Comparison of ENCODE assay signal across 21 cellular contexts in the genomic region with DNA sequence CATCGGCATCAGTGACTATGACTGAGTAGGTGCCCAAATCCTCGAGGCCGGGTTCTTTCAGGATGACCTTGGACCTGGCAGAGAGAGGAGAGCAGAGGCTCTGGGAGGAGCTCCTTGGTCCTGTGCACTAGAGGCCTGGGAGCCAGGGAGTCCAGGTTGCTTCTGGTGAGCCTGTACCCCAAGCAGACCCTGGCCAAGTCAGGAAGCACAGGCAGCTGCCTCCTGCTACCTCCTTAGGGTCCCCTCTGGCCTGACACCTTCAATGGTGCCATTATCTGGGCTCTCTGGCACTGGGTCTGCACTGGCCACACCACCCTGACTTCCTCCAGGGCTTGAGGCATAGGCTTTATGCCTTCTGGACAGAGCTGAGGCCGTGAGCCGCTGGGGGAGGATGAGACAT. TPM values are rescaled to one million over a fixed set of nuclear protein-coding genes. Genes with fewer than 3 reads are reported as not detected.
DNase-seq lines count a peak whose midpoint lies in the region; ATAC-seq and TF ChIP-seq lines count a peak whose summit lies in the region.
"Had no signal": no experiment of that assay in that cellular context is flagged by ENCODE, and none has a peak within 500 bp of the region (broad histone marks: within the 10 kb centered on the region; RNA-seq: fewer than 3 reads in every experiment).

No MANE protein-coding gene starts in this region.

- in situ Hi-C loops in gastrocnemius medialis (cut with MboI; ENCODE audit: low sequenced_read_pairs in 4 of 4): loop anchor here in 2 of 4 donors (5.0 to 25.0 kb wide), 3 partner anchors 38 to 313 kb away; partner anchors contain the start of gene MYOM3 (in 1 of the 2)

- H3K36me3 ChIP-seq in left ventricle myocardium inferior (peaks cover 49% of the 10 kb centered on the region), heart right ventricle (peaks cover 0 to 59% (median 0%) of the 10 kb centered on the region in 9 donors), neural progenitor cell (no peaks in the 10 kb centered on the region), gastrocnemius medialis (peaks cover 0 to 14% of the 10 kb centered on the region in 2 donors), stomach (no peaks in the 10 kb centered on the region)
- H3K36me3 ChIP-seq: BE2C had no signal

- H3K9me3 ChIP-seq in left ventricle myocardium inferior (replicated peaks) (no peaks in the 10 kb centered on the region), heart right ventricle (no peaks in the 10 kb centered on the region), neural progenitor cell (ENCODE audit: low read depth) (no peaks in the 10 kb centered on the region), gastrocnemius medialis (no peaks in the 10 kb centered on the region), stomach (no peaks in the 10 kb centered on the region)
- H3K9me3 ChIP-seq: BE2C had no signal

- H2AFZ ChIP-seq in neural progenitor cell (replicated peaks): no peak overlapping the region

- H3K36me3 Mint-ChIP-seq in chondrocyte (ENCODE audit: low read depth) (no peaks in the 10 kb centered on the region), neural progenitor cell (no peaks in the 10 kb centered on the region)
- H3K36me3 Mint-ChIP-seq: CD4-positive, CD25-positive, alpha-beta regulatory T cell; CD8-positive, alpha-beta memory T cell had no signal

- H3K79me2 ChIP-seq in neural progenitor cell (ENCODE audit: low read depth): no peaks in the 10 kb centered on the region

- H3K4me1 ChIP-seq in left ventricle myocardium inferior (peaks cover 77% of the 10 kb centered on the region), heart right ventricle (peaks cover 0 to 36% (median 10%) of the 10 kb centered on the region in 9 donors), neural progenitor cell (peaks cover 3% of the 10 kb centered on the region), gastrocnemius medialis (peaks cover 25 to 43% of the 10 kb centered on the region in 2 donors), stomach (peaks cover 0 to 8% (median 4%) of the 10 kb centered on the region in 4 donors)
- H3K4me1 ChIP-seq: BE2C had no signal

- TF ChIP-seq POLR2A in gastrocnemius medialis (IDR thresholded peaks at IDR 0.05) (no peak), stomach (IDR thresholded peaks at IDR 0.05) (no peak)

- no peaks in the 10 kb centered on the region for H3K27me3 Mint-ChIP-seq in chondrocyte (ENCODE audit: low read depth)
- H3K27me3 Mint-ChIP-seq in neural progenitor cell (ENCODE audit: insufficient read depth, low read depth): peaks cover 8% of the 10 kb centered on the region

- intact Hi-C loops in left ventricle myocardium inferior (cut with micrococcal nuclease): no loop called here
- intact Hi-C loops in heart right ventricle (cut with DNase I): loop anchor here in 3 of 10 donors (5.0 kb wide), 2 partner anchors 33 to 38 kb away; partner anchors contain the start of gene MYOM3 (in 2 of the 3)
- intact Hi-C loops in gastrocnemius medialis (cut with DNase I; ENCODE audit: low total_unique reads): no loop called here
- intact Hi-C loops in stomach (cut with DNase I; ENCODE audit: low total_unique reads): no loop called here

- no peak for TF ChIP-seq EP300 in stomach (IDR thresholded peaks at IDR 0.05)

- WGBS in heart right ventricle, 2 donors: 76 to 82% methylated on average over 5 of the region's 5 CpGs
- 71 to 88% (median 82%) methylated on average over 5 of the region's 5 CpGs for WGBS in stomach, 5 donors

- no peak overlapping the region for H3K9ac ChIP-seq in neural progenitor cell

- H3K4me3 Mint-ChIP-seq in chondrocyte (ENCODE audit: unreplicated experiment) (no peak overlapping the region), neural progenitor cell (no peak overlapping the region)
- H3K4me3 Mint-ChIP-seq: CD4-positive, CD25-positive, alpha-beta regulatory T cell; CD8-positive, alpha-beta memory T cell; H9 had no signal

- TF ChIP-seq CTCF in left ventricle myocardium inferior (IDR thresholded peaks at IDR 0.05; ENCODE audit: borderline replicate concordance) (no peak), heart right ventricle (IDR thresholded peaks at IDR 0.05) (no peak), chondrocyte (IDR thresholded peaks at IDR 0.05) (no peak), neural progenitor cell (IDR thresholded peaks at IDR 0.05) (no peak), gastrocnemius medialis (IDR thresholded peaks at IDR 0.05 in 4 of 5, conservative IDR thresholded peaks at IDR 0.05 in 1 of 5) (no peak), stomach (IDR thresholded peaks at IDR 0.05) (no peak)

- H3K27me3 ChIP-seq in left ventricle myocardium inferior (ENCODE audit: low read depth) (no peaks in the 10 kb centered on the region), heart right ventricle (no peaks in the 10 kb centered on the region), neural progenitor cell (no peaks in the 10 kb centered on the region), gastrocnemius medialis (no peaks in the 10 kb centered on the region), stomach (no peaks in the 10 kb centered on the region)
- H3K27me3 ChIP-seq: BE2C had no signal

- no peaks in the 10 kb centered on the region for H3K9me3 Mint-ChIP-seq in chondrocyte (ENCODE audit: low read depth)
- H3K9me3 Mint-ChIP-seq in neural progenitor cell: no peaks in the 10 kb centered on the region
- H3K9me3 Mint-ChIP-seq: CD8-positive, alpha-beta memory T cell; H9 had no signal

- H3K27ac ChIP-seq in left ventricle myocardium inferior (replicated peaks) (peak overlapping the region; percentile 55), heart right ventricle (peak overlapping the region in 2 of 10 donors; percentile 8 to 30), neural progenitor cell (no peak overlapping the region), gastrocnemius medialis (peak overlapping the region; percentile 39 to 83 (median 56)), stomach (no peak overlapping the region)

- DNase-seq in left ventricle myocardium inferior (no peak), heart right ventricle (no peak), chondrocyte (ENCODE audit: low spot score) (peak; percentile 50), neural progenitor cell (ENCODE audit: low spot score) (no peak), gastrocnemius medialis (no peak), stomach (no peak)
- DNase-seq: ACHN; BE2C; C1 segment of cervical spinal cord; CD4-positive, CD25-positive, alpha-beta regulatory T cell; CD8-positive, alpha-beta memory T cell; COR-L47; DMS 273 treated with DMSO at 0.1 percent for 48 hours; DMS53; DND-41; EL; GOT3; H9 had no signal

- no peaks in the 10 kb centered on the region for H3F3A ChIP-seq in neural progenitor cell (ENCODE audit: low read depth)

- ATAC-seq in heart right ventricle: no peak
- no peak for ATAC-seq in gastrocnemius medialis
- no peak for ATAC-seq in HG03521 (IDR thresholded peaks at IDR 0.05; ENCODE audit: unreplicated experiment)
- ATAC-seq: GM12878, HepG2 had no signal

- H3K27ac Mint-ChIP-seq in chondrocyte (ENCODE audit: unreplicated experiment) (no peak overlapping the region), neural progenitor cell (peak overlapping the region; percentile 76)
- H3K27ac Mint-ChIP-seq: CD4-positive, CD25-positive, alpha-beta regulatory T cell; CD8-positive, alpha-beta memory T cell; H9 had no signal

- H3K4me3 ChIP-seq in left ventricle myocardium inferior (no peak overlapping the region), heart right ventricle (no peak overlapping the region), neural progenitor cell (no peak overlapping the region), gastrocnemius medialis (no peak overlapping the region), stomach (no peak overlapping the region)
- H3K4me3 ChIP-seq: GM12878 had no signal

- H4K20me1 ChIP-seq in neural progenitor cell (ENCODE audit: low read depth): no peaks in the 10 kb centered on the region

- H3K4me1 Mint-ChIP-seq in chondrocyte (ENCODE audit: low read depth) (peaks cover 5% of the 10 kb centered on the region), neural progenitor cell (peaks cover 5% of the 10 kb centered on the region)

- H3K4me2 ChIP-seq in neural progenitor cell: no peak overlapping the region

RNA-seq across cellular contexts. Expression of gene MYOM3, which starts 37.7 kb away (rescaled TPM):
- total RNA-seq in left ventricle myocardium inferior (440 TPM), heart right ventricle (100 to 1,000 TPM; 285 to 428 (median 328) TPM), chondrocyte (0.70 to 2.9 TPM (median 0.72 TPM) in 3 replicates), neural progenitor cell (ENCODE audit: low replicate concordance) (0.06 TPM in 1 of 2 replicates, not detected in the other), gastrocnemius medialis (100 to 1,000 TPM; 114 to 266 (median 184) TPM), stomach (1 to 10 TPM in 2 of 5 donors, under 1 TPM in 2, not detected in 1; 0.14 to 1.8 (median 1.1) TPM)
- polyA plus RNA-seq in heart right ventricle (100 to 1,000 TPM in 1 of 2 donors, 10 to 100 TPM in 1; 85.3 to 293 TPM), stomach (under 1 TPM; 0.12 to 0.18 (median 0.15) TPM)
- total RNA-seq: CD4-positive, CD25-positive, alpha-beta regulatory T cell; CD8-positive, alpha-beta memory T cell; GM12878 had no signal
- polyA plus RNA-seq: CD4-positive, CD25-positive, alpha-beta regulatory T cell; CD8-positive, alpha-beta memory T cell had no signal

Comparison
In these comparisons a context has a peak if more than half of its experiments do, and no peak if none do; other contexts are left out.
1. H3K27ac ChIP-seq: peak in left ventricle myocardium inferior (single experiment) and gastrocnemius medialis (4 of 4); none in neural progenitor cell (single experiment) and stomach (0 of 5).
2. RNA of gene MYOM3, which starts 37.7 kb away (total RNA-seq): 440 TPM in left ventricle myocardium inferior (single experiment), 285 to 428 TPM in heart right ventricle and 114 to 266 TPM in gastrocnemius medialis; 0.70 to 2.9 TPM in chondrocyte, 0.14 to 1.8 TPM in stomach and 0.06 TPM in neural progenitor cell; every median in the first group is over 10 times any median in the second.